Comparison of ENCODE assay signal across 8 cellular contexts in the genomic region with DNA sequence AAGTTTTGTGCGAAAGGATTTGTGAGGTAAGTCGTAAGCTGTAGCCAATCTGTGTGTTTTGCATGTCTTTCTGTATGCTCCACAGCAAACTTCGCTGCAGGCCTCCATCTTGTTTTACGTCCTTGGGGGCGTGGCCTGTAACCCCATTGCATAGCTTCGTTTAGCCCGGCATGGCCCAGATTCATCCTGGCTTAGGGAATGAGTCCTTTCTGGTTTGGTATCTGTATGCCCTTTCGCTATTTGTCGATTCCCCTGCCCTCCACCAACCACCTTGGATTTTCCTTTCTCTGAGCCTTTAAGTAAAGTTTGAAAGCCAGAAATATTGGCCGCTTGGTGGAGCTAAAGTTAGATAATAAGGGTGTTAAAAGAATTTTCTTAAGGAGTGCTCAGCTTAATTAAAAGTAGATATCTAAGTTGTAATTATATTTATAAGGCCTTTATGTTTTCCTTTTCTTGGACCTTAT. TPM values are rescaled to one million over a fixed set of nuclear protein-coding genes. Genes with fewer than 3 reads are reported as not detected.
DNase-seq lines count a peak whose midpoint lies in the region; ATAC-seq and TF ChIP-seq lines count a peak whose summit lies in the region.

No MANE protein-coding gene starts in this region.

- ATAC-seq in T-cell (replicated peaks in 1 of 4) (no peak), thoracic aorta (ENCODE audit: insufficient number of reproducible peaks, low FRiP score, low read depth) (no peak), omental fat pad (ENCODE audit: low FRiP score) (no peak)

- peaks cover 3 to 19% of the 10 kb centered on the region in 2 donors for H3K4me1 ChIP-seq in thoracic aorta (ENCODE audit: control insufficient read depth in 1 of 2, low read depth in 2 of 2)

- no peak for TF ChIP-seq CTCF in fibroblast of villous mesenchyme (IDR thresholded peaks at IDR 0.05; ENCODE audit: insufficient read depth, low read depth, low read length)
- no peak for TF ChIP-seq CTCF in thoracic aorta (IDR thresholded peaks at IDR 0.05)
- no peak for TF ChIP-seq CTCF in omental fat pad (IDR thresholded peaks at IDR 0.05)

- H3K36me3 Mint-ChIP-seq in activated naive CD4-positive, alpha-beta T cell treated with anti-CD3 and anti-CD28 coated beads for 36 hours (ENCODE audit: low read depth): peaks cover 39% of the 10 kb centered on the region
- peaks cover 32% of the 10 kb centered on the region for H3K36me3 Mint-ChIP-seq in T-cell

- H3K27me3 Mint-ChIP-seq in activated naive CD4-positive, alpha-beta T cell treated with anti-CD3 and anti-CD28 coated beads for 36 hours (ENCODE audit: low read depth): no peaks in the 10 kb centered on the region
- no peaks in the 10 kb centered on the region for H3K27me3 Mint-ChIP-seq in T-cell

- no peaks in the 10 kb centered on the region for H3K36me3 ChIP-seq in thoracic aorta

- H3K4me3 Mint-ChIP-seq in activated naive CD4-positive, alpha-beta T cell treated with anti-CD3 and anti-CD28 coated beads for 36 hours: peak overlapping the region; percentile 75
- H3K4me3 Mint-ChIP-seq in T-cell: peak overlapping the region; percentile 87 to 90 (median 88)

- peaks cover 46% of the 10 kb centered on the region for H3K4me1 Mint-ChIP-seq in activated naive CD4-positive, alpha-beta T cell treated with anti-CD3 and anti-CD28 coated beads for 36 hours (ENCODE audit: low read depth)
- peaks cover 54 to 59% (median 57%) of the 10 kb centered on the region in 3 donors for H3K4me1 Mint-ChIP-seq in T-cell

- H3K4me3 ChIP-seq in fibroblast of villous mesenchyme (ENCODE audit: low read depth, low read length) (no peak overlapping the region), thoracic aorta (peak overlapping the region; percentile 72)

- intact Hi-C loops in activated naive CD4-positive, alpha-beta T cell treated with anti-CD3 and anti-CD28 coated beads for 36 hours (cut with micrococcal nuclease): loop anchor here (2.0 to 5.0 kb wide), 2 partner anchors 117 to 626 kb away; a partner anchor contains a TSS

- CTCF ChIA-PET in activated naive CD4-positive, alpha-beta T cell treated with anti-CD3 and anti-CD28 coated beads for 36 hours (lab: Charles Lee): interaction anchor here (0.6 to 1.2 kb wide), 3 partner anchors 14 to 552 kb away, joined by 3 to 6 read pairs (median 4); no protein-coding TSS in a partner anchor
- CTCF ChIA-PET in T-cell (lab: Charles Lee): interaction anchor here in 1 of 2 donors (0.5 to 1.2 kb wide), 5 partner anchors 10 to 126 kb away, joined by 3 to 5 read pairs (median 4); no protein-coding TSS in a partner anchor

- POLR2A ChIA-PET in T-cell (lab: Charles Lee): interaction anchor here in 1 of 2 donors (0.7 to 1.2 kb wide), 3 partner anchors 10 to 81 kb away, joined by 3 to 4 read pairs (median 4); no protein-coding TSS in a partner anchor

- DNase-seq in activated naive CD4-positive, alpha-beta T cell treated with anti-CD3 and anti-CD28 coated beads for 36 hours: no peak
- no peak for DNase-seq in activated naive CD4-positive, alpha-beta T cell (lab: John Stamatoyannopoulos, UW)
- DNase-seq in T-cell (no peak), fibroblast of villous mesenchyme (ENCODE audit: low read depth) (peak; percentile 3), thoracic aorta (ENCODE audit: low spot score) (no peak), DMS153 (lab: John Stamatoyannopoulos, UW) (no peak), NCI-H1092 (lab: John Stamatoyannopoulos, UW) (no peak), omental fat pad (ENCODE audit: low spot score) (no peak)

- H3K27ac ChIP-seq in thoracic aorta: no peak overlapping the region

- no peaks in the 10 kb centered on the region for H3K27me3 ChIP-seq in thoracic aorta (replicated peaks; ENCODE audit: insufficient read depth)

- peak overlapping the region; percentile 75 for H3K27ac Mint-ChIP-seq in activated naive CD4-positive, alpha-beta T cell treated with anti-CD3 and anti-CD28 coated beads for 36 hours
- peak overlapping the region; percentile 91 to 94 for H3K27ac Mint-ChIP-seq in T-cell

- H3K9me3 Mint-ChIP-seq in activated naive CD4-positive, alpha-beta T cell treated with anti-CD3 and anti-CD28 coated beads for 36 hours: peaks cover 21% of the 10 kb centered on the region
- peaks cover 0 to 3% (median 2%) of the 10 kb centered on the region in 3 donors for H3K9me3 Mint-ChIP-seq in T-cell

- H3K9me3 ChIP-seq in thoracic aorta: no peaks in the 10 kb centered on the region

RNA-seq across cellular contexts. Expression of a gene that starts 1.1 kb away (rescaled TPM):
- 10 to 100 TPM; 20.1 to 22.0 TPM for total RNA-seq in activated naive CD4-positive, alpha-beta T cell treated with anti-CD3 and anti-CD28 coated beads for 36 hours
- total RNA-seq in T-cell: 100 to 1,000 TPM in 2 of 5 donors, 10 to 100 TPM in 3; 48.2 to 119 (median 97.6) TPM
- 9.1 and 9.7 TPM in 2 replicates for total RNA-seq in fibroblast of villous mesenchyme
- 10 to 100 TPM in 1 of 2 donors, 1 to 10 TPM in 1; 7.7 to 23.3 TPM for total RNA-seq in thoracic aorta
- 10 to 100 TPM; 17.3 to 29.3 (median 21.8) TPM for total RNA-seq in omental fat pad

RNA-seq across cellular contexts. Expression of a gene that starts 54.7 kb away (rescaled TPM):
- total RNA-seq in activated naive CD4-positive, alpha-beta T cell treated with anti-CD3 and anti-CD28 coated beads for 36 hours: not detected
- not detected for total RNA-seq in T-cell
- total RNA-seq in fibroblast of villous mesenchyme: not detected in 2 replicates
- not detected for total RNA-seq in thoracic aorta
- total RNA-seq in omental fat pad: not detected
